Comparison of ENCODE assay signal across 29 cellular contexts in genomic region chr11:3617990-3618389, GRCh38. TPM values are rescaled to one million over a fixed set of nuclear protein-coding genes. Genes with fewer than 3 reads are reported as not detected.
"Had no signal": no experiment of that assay in that cellular context is flagged by ENCODE, and none has a peak within 500 bp of the region (broad histone marks: within the 10 kb centered on the region; RNA-seq: fewer than 3 reads in every experiment).

No MANE protein-coding gene starts in this region.

- H3K36me3 ChIP-seq: esophagus squamous epithelium, heart right ventricle, left lung, lower lobe of right lung, pancreas, stomach, thyroid gland had no signal

- H3K27me3 ChIP-seq: heart right ventricle, left lung, pancreas, stomach, thyroid gland had no signal

- H3K9me3 ChIP-seq: esophagus squamous epithelium, heart right ventricle, left lung, lower lobe of right lung, pancreas, psoas muscle, stomach, thyroid gland had no signal

- ATAC-seq: activated CD4-positive, alpha-beta T cell treated with anti-CD3 and anti-CD28 coated beads for 36 hours; heart right ventricle; left lung; lower lobe of right lung; pancreas; psoas muscle; stimulated activated naive B cell treated with anti-CD40 and anti-IgM and Interleukin-4, amounts not matched to agents 10 μg/mL and 1 μg/mL and 100 μg/mL, for 72 hours had no signal

- H3K4me1 ChIP-seq: pancreas, stomach had no signal

- H3K4me3 Mint-ChIP-seq: activated B cell treated with CpG ODN at 0.5 μM for 24 hours; activated CD4-positive, alpha-beta T cell treated with anti-CD3 and anti-CD28 coated beads for 36 hours; nephron; stimulated activated naive B cell treated with anti-CD40 and anti-IgM and Interleukin-4, amounts not matched to agents 10 μg/mL and 1 μg/mL and 100 μg/mL, for 72 hours; T-helper 1 cell treated with Interleukin-12 subunit alpha and Interleukin-12 subunit beta and Interleukin-4 antibody, amounts not matched to agents 30 μg/mL and 1 μg/mL, for 36 hours had no signal

- H3K9me3 Mint-ChIP-seq: activated B cell treated with CpG ODN at 0.5 μM for 24 hours; nephron; stimulated activated naive B cell treated with anti-CD40 and anti-IgM and Interleukin-4, amounts not matched to agents 10 μg/mL and 1 μg/mL and 100 μg/mL, for 72 hours; T-helper 1 cell treated with Interleukin-12 subunit alpha and Interleukin-12 subunit beta and Interleukin-4 antibody, amounts not matched to agents 30 μg/mL and 1 μg/mL, for 36 hours had no signal

- H3K27ac ChIP-seq: epithelial cell of prostate, esophagus squamous epithelium, heart right ventricle, left lung, lower lobe of right lung, pancreas, psoas muscle, stomach had no signal

- H3K27me3 Mint-ChIP-seq: activated B cell treated with CpG ODN at 0.5 μM for 24 hours; activated CD4-positive, alpha-beta T cell treated with anti-CD3 and anti-CD28 coated beads for 36 hours had no signal

- H3K4me3 ChIP-seq: esophagus squamous epithelium, heart right ventricle, left lung, lower lobe of right lung, pancreas, psoas muscle, smooth muscle cell, stomach, thyroid gland had no signal

- H3K36me3 Mint-ChIP-seq: stimulated activated naive B cell treated with anti-CD40 and anti-IgM and Interleukin-4, amounts not matched to agents 10 μg/mL and 1 μg/mL and 100 μg/mL, for 72 hours had no signal

- H3K27ac Mint-ChIP-seq: activated B cell treated with CpG ODN at 0.5 μM for 24 hours; activated CD4-positive, alpha-beta T cell treated with anti-CD3 and anti-CD28 coated beads for 36 hours; stimulated activated naive B cell treated with anti-CD40 and anti-IgM and Interleukin-4, amounts not matched to agents 10 μg/mL and 1 μg/mL and 100 μg/mL, for 72 hours; T-helper 1 cell treated with Interleukin-12 subunit alpha and Interleukin-12 subunit beta and Interleukin-4 antibody, amounts not matched to agents 30 μg/mL and 1 μg/mL, for 36 hours had no signal

- DNase-seq: activated B cell treated with CpG ODN at 0.5 μM for 24 hours; activated CD4-positive, alpha-beta T cell treated with anti-CD3 and anti-CD28 coated beads for 36 hours; activated gamma-delta T cell treated with Interleukin-2 at 50 U/mL for 16 hours; activated naive CD4-positive, alpha-beta T cell treated with anti-CD3 and anti-CD28 coated beads, Interleukin-2, amount 50 U/mL, for 16 hours; amniotic stem cell; central memory CD4-positive, alpha-beta T cell; dermis blood vessel endothelial cell; effector CD4-positive, alpha-beta T cell; esophagus squamous epithelium; foreskin melanocyte; heart right ventricle; lower lobe of right lung; pancreas; psoas muscle; stimulated activated CD4-positive, alpha-beta T cell treated with anti-CD3 and anti-CD28 coated beads, Interleukin-15, amount 100 ng/mL, for 24 hours; stimulated activated CD4-positive, alpha-beta T cell treated with anti-CD3 and anti-CD28 coated beads, Interleukin-2, amount 100 ng/mL, for 24 hours; stimulated activated naive B cell treated with anti-CD40 and anti-IgM and Interleukin-4, amounts not matched to agents 10 μg/mL and 1 μg/mL and 100 μg/mL, for 72 hours; stomach; SW 1271; thyroid gland had no signal

RNA-seq across cellular contexts. Expression of gene ART5, which starts 23.8 kb away (rescaled TPM):
- total RNA-seq: activated B cell treated with CpG ODN at 0.5 μM for 24 hours, dermis blood vessel endothelial cell, stomach, ureter had no signal

RNA-seq across cellular contexts. Expression of gene ART1, which starts 26.9 kb away (rescaled TPM):
- total RNA-seq: activated B cell treated with CpG ODN at 0.5 μM for 24 hours; activated CD4-positive, alpha-beta T cell treated with anti-CD3 and anti-CD28 coated beads for 36 hours; astrocyte; dermis blood vessel endothelial cell; esophagus squamous epithelium; glomerular endothelial cell; mucosa of gallbladder; pancreas; smooth muscle cell; stomach; thyroid gland; ureter had no signal
